ENCODE assay signal across 25 cellular contexts in the genomic region with DNA sequence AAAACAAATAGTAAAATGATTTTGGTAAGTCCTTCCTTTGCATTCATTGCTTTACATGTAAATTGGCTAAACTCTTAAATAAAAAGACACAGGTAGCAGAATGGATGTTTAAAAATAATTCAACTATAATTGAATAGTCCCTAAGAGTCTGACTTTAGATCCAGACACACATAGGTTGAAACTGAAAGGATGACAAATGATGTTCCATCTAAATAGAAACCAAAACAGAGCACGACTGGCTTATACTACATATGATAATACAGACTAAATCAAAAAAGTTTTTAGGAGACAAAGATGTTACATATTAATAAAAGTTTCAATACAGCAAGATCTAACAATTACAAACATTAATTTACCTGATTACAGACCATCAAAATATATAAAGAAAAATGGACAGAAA.
"Had no signal": no experiment of that assay in that cellular context is flagged by ENCODE, and none has a peak within 500 bp of the region (broad histone marks: within the 10 kb centered on the region; RNA-seq: fewer than 3 reads in every experiment).

No MANE protein-coding gene starts in this region.

- ATAC-seq: psoas muscle; right cardiac atrium; right lobe of liver; stimulated activated effector memory CD8-positive, alpha-beta T cell treated with anti-CD3 and anti-CD28 coated beads, Interleukin-12 subunit alpha, Interleukin-12 subunit beta, amount 100 ng/mL, for 72 hours; stimulated activated naive B cell treated with anti-CD40 and anti-IgM and Interleukin-4, amounts not matched to agents 10 μg/mL and 1 μg/mL and 100 μg/mL, for 72 hours had no signal

- H3K36me3 ChIP-seq: ovary, right lobe of liver, sigmoid colon, stomach, thoracic aorta, thyroid gland, tibial nerve, upper lobe of left lung, vagina had no signal

- H3K79me2 ChIP-seq: parathyroid adenoma had no signal

- H3K4me3 ChIP-seq: neural progenitor cell, ovary, psoas muscle, right lobe of liver, sigmoid colon, stomach, thoracic aorta, thyroid gland, tibial nerve, upper lobe of left lung, vagina had no signal

- H3K27me3 ChIP-seq: neural progenitor cell, ovary, right lobe of liver, sigmoid colon, stomach, thyroid gland, tibial nerve, upper lobe of left lung, vagina had no signal

- H3K9ac ChIP-seq: neural progenitor cell, parathyroid adenoma had no signal

- H3K9me3 ChIP-seq: ovary, psoas muscle, right lobe of liver, thoracic aorta, thyroid gland, vagina had no signal

- DNase-seq: occipital lobe; ovary; posterior cingulate gyrus; psoas muscle; right cardiac atrium; right lobe of liver; sigmoid colon; small intestine; stimulated activated CD4-positive, alpha-beta T cell treated with anti-CD3 and anti-CD28 coated beads, Interleukin-15, amount 100 ng/mL, for 24 hours; stimulated activated CD4-positive, alpha-beta T cell treated with anti-CD3 and anti-CD28 coated beads, Interleukin-2, amount 100 ng/mL, for 24 hours; stimulated activated CD4-positive, alpha-beta T cell treated with anti-CD3 and anti-CD28 coated beads, Interleukin-2, amount 100 ng/mL, for 48 hours; stimulated activated CD4-positive, alpha-beta T cell treated with anti-CD3 and anti-CD28 coated beads, Interleukin-4, amount 100 ng/mL, for 24 hours; stimulated activated naive B cell treated with anti-CD40 and anti-IgM and Interleukin-4, amounts not matched to agents 10 μg/mL and 1 μg/mL and 100 μg/mL, for 72 hours; stimulated activated naive CD4-positive, alpha-beta T cell treated with Interleukin-2 at 50 U/mL for 16 hours; stomach; thyroid gland; trophoblast cell; upper lobe of left lung had no signal

- H2AFZ ChIP-seq: neural progenitor cell, parathyroid adenoma had no signal

- H3K27ac ChIP-seq: neural progenitor cell, ovary, parathyroid adenoma, psoas muscle, right lobe of liver, sigmoid colon, stomach, thoracic aorta, thyroid gland, tibial nerve, upper lobe of left lung, vagina had no signal

- H3K4me1 ChIP-seq: neural progenitor cell, parathyroid adenoma, psoas muscle, right lobe of liver, stomach, thyroid gland, tibial nerve, upper lobe of left lung, vagina had no signal

- H3K4me2 ChIP-seq: neural progenitor cell had no signal

- FAIRE-seq: small intestine, urothelium cell line had no signal
